In the genomic region with DNA sequence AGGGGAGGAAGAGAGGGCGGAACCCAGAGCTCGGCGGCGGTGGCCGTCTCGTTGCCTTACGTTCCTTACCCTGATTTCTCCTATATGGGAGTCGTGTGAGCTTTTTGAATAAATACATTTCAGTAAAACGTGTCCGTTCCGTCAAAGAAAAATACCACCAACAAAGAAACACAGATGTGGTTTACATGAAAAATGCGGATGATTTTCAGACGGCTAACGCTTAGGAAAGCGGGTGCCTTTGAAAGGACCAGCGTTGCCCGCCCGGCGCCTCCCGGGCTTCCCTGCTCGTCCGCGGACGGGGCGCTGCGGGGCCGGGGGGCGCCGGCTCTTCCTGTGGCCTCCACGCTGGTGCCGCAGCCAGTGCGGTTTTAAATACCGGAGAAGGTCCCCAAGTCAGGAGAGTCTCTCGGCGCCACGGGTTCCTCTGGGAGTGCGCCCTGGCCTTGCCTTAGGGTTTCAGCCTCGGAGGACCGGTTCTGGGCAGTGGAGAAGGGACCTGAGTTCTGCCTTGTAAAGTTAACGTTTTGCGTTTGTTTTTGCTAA, we compare ENCODE assay signal across 1 cellular context.
TF ChIP-seq lines count a peak whose summit lies in the region.

No MANE protein-coding gene starts in this region.

TF ChIP-seq in K562, 482 proteins besides CTCF, POLR2A, EP300 and RAD21 (continued from another document):
- TF ChIP-seq, protein P1, sequence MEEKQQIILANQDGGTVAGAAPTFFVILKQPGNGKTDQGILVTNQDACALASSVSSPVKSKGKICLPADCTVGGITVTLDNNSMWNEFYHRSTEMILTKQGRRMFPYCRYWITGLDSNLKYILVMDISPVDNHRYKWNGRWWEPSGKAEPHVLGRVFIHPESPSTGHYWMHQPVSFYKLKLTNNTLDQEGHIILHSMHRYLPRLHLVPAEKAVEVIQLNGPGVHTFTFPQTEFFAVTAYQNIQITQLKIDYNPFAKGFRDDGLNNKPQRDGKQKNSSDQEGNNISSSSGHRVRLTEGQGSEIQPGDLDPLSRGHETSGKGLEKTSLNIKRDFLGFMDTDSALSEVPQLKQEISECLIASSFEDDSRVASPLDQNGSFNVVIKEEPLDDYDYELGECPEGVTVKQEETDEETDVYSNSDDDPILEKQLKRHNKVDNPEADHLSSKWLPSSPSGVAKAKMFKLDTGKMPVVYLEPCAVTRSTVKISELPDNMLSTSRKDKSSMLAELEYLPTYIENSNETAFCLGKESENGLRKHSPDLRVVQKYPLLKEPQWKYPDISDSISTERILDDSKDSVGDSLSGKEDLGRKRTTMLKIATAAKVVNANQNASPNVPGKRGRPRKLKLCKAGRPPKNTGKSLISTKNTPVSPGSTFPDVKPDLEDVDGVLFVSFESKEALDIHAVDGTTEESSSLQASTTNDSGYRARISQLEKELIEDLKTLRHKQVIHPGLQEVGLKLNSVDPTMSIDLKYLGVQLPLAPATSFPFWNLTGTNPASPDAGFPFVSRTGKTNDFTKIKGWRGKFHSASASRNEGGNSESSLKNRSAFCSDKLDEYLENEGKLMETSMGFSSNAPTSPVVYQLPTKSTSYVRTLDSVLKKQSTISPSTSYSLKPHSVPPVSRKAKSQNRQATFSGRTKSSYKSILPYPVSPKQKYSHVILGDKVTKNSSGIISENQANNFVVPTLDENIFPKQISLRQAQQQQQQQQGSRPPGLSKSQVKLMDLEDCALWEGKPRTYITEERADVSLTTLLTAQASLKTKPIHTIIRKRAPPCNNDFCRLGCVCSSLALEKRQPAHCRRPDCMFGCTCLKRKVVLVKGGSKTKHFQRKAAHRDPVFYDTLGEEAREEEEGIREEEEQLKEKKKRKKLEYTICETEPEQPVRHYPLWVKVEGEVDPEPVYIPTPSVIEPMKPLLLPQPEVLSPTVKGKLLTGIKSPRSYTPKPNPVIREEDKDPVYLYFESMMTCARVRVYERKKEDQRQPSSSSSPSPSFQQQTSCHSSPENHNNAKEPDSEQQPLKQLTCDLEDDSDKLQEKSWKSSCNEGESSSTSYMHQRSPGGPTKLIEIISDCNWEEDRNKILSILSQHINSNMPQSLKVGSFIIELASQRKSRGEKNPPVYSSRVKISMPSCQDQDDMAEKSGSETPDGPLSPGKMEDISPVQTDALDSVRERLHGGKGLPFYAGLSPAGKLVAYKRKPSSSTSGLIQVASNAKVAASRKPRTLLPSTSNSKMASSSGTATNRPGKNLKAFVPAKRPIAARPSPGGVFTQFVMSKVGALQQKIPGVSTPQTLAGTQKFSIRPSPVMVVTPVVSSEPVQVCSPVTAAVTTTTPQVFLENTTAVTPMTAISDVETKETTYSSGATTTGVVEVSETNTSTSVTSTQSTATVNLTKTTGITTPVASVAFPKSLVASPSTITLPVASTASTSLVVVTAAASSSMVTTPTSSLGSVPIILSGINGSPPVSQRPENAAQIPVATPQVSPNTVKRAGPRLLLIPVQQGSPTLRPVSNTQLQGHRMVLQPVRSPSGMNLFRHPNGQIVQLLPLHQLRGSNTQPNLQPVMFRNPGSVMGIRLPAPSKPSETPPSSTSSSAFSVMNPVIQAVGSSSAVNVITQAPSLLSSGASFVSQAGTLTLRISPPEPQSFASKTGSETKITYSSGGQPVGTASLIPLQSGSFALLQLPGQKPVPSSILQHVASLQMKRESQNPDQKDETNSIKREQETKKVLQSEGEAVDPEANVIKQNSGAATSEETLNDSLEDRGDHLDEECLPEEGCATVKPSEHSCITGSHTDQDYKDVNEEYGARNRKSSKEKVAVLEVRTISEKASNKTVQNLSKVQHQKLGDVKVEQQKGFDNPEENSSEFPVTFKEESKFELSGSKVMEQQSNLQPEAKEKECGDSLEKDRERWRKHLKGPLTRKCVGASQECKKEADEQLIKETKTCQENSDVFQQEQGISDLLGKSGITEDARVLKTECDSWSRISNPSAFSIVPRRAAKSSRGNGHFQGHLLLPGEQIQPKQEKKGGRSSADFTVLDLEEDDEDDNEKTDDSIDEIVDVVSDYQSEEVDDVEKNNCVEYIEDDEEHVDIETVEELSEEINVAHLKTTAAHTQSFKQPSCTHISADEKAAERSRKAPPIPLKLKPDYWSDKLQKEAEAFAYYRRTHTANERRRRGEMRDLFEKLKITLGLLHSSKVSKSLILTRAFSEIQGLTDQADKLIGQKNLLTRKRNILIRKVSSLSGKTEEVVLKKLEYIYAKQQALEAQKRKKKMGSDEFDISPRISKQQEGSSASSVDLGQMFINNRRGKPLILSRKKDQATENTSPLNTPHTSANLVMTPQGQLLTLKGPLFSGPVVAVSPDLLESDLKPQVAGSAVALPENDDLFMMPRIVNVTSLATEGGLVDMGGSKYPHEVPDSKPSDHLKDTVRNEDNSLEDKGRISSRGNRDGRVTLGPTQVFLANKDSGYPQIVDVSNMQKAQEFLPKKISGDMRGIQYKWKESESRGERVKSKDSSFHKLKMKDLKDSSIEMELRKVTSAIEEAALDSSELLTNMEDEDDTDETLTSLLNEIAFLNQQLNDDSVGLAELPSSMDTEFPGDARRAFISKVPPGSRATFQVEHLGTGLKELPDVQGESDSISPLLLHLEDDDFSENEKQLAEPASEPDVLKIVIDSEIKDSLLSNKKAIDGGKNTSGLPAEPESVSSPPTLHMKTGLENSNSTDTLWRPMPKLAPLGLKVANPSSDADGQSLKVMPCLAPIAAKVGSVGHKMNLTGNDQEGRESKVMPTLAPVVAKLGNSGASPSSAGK (IDR thresholded peaks at IDR 0.05): no peak
- TF ChIP-seq SIN3B (IDR thresholded peaks at IDR 0.05; ENCODE audit: low read depth) (no peak), MYC (IDR thresholded peaks at IDR 0.05; ENCODE audit: low read depth, low read length) (no peak; the same call in 1 of the 2 replicates), MYC (CRISPR knock-in tag; IDR thresholded peaks at IDR 0.05; ENCODE audit: borderline replicate concordance, low read depth) (no peak), KLF6 (CRISPR knock-in tag; IDR thresholded peaks at IDR 0.05; ENCODE audit: borderline replicate concordance) (0 out of 2 replicates have a peak, but pooled peaks have one; percentile 33), POLR3A (IDR thresholded peaks at IDR 0.05; ENCODE audit: borderline replicate concordance, extremely low read depth, insufficient read depth, insufficient read length) (no peak), ETV5 (CRISPR knock-in tag; IDR thresholded peaks at IDR 0.05; ENCODE audit: low read depth) (peak; percentile 46; the same call in 1 of the 2 replicates), GTF2E2 (tag; IDR thresholded peaks at IDR 0.05) (no peak), ZNF766 (CRISPR knock-in tag; conservative IDR thresholded peaks at IDR 0.05) (no peak), SRSF1 (IDR thresholded peaks at IDR 0.05; ENCODE audit: low read depth, low read length) (no peak), ZNF644 (tag; IDR thresholded peaks at IDR 0.05; ENCODE audit: low read depth) (no peak), ZNF561 (CRISPR knock-in tag; conservative IDR thresholded peaks at IDR 0.05) (no peak), SMARCE1 (IDR thresholded peaks at IDR 0.05) (0 out of 2 replicates have a peak, but pooled peaks have one; percentile 29), ASH1L (IDR thresholded peaks at IDR 0.05; ENCODE audit: borderline replicate concordance, low read depth, partially characterized antibody) (no peak), PML (IDR thresholded peaks at IDR 0.05; ENCODE audit: low read length) (0 out of 2 replicates have a peak, but pooled peaks have one; percentile 24), SAP30 (IDR thresholded peaks at IDR 0.05; ENCODE audit: borderline replicate concordance, insufficient read depth, low read depth, low read length, poor library complexity, severe bottlenecking) (peak; percentile 51), SMC3 (conservative IDR thresholded peaks at IDR 0.05; ENCODE audit: insufficient read depth, low read depth, low read length) (no peak)
- TF ChIP-seq, protein P2, sequence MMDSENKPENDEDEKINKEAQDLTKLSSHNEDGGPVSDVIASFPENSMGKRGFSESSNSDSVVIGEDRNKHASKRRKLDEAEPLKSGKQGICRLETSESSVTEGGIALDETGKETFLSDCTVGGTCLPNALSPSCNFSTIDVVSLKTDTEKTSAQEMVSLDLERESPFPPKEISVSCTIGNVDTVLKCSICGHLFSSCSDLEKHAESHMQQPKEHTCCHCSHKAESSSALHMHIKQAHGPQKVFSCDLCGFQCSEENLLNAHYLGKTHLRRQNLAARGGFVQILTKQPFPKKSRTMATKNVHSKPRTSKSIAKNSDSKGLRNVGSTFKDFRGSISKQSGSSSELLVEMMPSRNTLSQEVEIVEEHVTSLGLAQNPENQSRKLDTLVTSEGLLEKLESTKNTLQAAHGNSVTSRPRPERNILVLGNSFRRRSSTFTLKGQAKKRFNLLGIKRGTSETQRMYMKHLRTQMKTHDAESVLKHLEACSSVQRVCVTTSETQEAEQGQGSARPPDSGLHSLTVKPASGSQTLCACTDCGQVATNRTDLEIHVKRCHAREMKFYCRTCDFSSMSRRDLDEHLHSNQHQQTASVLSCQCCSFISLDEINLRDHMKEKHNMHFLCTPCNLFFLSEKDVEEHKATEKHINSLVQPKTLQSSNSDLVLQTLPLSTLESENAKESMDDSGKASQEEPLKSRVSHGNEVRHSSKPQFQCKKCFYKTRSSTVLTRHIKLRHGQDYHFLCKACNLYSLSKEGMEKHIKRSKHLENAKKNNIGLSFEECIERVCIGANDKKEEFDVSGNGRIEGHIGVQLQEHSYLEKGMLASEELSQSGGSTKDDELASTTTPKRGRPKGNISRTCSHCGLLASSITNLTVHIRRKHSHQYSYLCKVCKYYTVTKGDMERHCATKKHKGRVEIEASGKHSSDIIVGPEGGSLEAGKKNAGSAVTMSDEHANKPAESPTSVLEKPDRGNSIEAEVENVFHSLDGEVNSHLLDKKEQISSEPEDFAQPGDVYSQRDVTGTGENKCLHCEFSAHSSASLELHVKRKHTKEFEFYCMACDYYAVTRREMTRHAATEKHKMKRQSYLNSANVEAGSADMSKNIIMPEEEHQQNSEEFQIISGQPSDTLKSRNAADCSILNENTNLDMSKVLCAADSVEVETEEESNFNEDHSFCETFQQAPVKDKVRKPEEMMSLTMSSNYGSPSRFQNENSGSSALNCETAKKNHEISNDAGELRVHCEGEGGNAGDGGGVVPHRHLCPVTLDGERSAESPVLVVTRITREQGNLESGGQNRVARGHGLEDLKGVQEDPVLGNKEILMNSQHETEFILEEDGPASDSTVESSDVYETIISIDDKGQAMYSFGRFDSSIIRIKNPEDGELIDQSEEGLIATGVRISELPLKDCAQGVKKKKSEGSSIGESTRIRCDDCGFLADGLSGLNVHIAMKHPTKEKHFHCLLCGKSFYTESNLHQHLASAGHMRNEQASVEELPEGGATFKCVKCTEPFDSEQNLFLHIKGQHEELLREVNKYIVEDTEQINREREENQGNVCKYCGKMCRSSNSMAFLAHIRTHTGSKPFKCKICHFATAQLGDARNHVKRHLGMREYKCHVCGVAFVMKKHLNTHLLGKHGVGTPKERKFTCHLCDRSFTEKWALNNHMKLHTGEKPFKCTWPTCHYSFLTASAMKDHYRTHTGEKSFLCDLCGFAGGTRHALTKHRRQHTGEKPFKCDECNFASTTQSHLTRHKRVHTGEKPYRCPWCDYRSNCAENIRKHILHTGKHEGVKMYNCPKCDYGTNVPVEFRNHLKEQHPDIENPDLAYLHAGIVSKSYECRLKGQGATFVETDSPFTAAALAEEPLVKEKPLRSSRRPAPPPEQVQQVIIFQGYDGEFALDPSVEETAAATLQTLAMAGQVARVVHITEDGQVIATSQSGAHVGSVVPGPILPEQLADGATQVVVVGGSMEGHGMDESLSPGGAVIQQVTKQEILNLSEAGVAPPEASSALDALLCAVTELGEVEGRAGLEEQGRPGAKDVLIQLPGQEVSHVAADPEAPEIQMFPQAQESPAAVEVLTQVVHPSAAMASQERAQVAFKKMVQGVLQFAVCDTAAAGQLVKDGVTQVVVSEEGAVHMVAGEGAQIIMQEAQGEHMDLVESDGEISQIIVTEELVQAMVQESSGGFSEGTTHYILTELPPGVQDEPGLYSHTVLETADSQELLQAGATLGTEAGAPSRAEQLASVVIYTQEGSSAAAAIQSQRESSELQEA (IDR thresholded peaks at IDR 0.05; ENCODE audit: low read depth): no peak
- TF ChIP-seq, protein P3, sequence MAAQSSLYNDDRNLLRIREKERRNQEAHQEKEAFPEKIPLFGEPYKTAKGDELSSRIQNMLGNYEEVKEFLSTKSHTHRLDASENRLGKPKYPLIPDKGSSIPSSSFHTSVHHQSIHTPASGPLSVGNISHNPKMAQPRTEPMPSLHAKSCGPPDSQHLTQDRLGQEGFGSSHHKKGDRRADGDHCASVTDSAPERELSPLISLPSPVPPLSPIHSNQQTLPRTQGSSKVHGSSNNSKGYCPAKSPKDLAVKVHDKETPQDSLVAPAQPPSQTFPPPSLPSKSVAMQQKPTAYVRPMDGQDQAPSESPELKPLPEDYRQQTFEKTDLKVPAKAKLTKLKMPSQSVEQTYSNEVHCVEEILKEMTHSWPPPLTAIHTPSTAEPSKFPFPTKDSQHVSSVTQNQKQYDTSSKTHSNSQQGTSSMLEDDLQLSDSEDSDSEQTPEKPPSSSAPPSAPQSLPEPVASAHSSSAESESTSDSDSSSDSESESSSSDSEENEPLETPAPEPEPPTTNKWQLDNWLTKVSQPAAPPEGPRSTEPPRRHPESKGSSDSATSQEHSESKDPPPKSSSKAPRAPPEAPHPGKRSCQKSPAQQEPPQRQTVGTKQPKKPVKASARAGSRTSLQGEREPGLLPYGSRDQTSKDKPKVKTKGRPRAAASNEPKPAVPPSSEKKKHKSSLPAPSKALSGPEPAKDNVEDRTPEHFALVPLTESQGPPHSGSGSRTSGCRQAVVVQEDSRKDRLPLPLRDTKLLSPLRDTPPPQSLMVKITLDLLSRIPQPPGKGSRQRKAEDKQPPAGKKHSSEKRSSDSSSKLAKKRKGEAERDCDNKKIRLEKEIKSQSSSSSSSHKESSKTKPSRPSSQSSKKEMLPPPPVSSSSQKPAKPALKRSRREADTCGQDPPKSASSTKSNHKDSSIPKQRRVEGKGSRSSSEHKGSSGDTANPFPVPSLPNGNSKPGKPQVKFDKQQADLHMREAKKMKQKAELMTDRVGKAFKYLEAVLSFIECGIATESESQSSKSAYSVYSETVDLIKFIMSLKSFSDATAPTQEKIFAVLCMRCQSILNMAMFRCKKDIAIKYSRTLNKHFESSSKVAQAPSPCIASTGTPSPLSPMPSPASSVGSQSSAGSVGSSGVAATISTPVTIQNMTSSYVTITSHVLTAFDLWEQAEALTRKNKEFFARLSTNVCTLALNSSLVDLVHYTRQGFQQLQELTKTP (IDR thresholded peaks at IDR 0.05; ENCODE audit: low read depth in 1 of 2, partially characterized antibody in 2 of 2): no peak
